20 cellular contexts compared by ENCODE assay signal in genomic region chr9:21796768-21797167, GRCh38. TPM values are rescaled to one million over a fixed set of nuclear protein-coding genes. Genes with fewer than 3 reads are reported as not detected.
DNase-seq lines count a peak whose midpoint lies in the region; ATAC-seq and TF ChIP-seq lines count a peak whose summit lies in the region.
"Had no signal": no experiment of that assay in that cellular context is flagged by ENCODE, and none has a peak within 500 bp of the region (broad histone marks: within the 10 kb centered on the region; RNA-seq: fewer than 3 reads in every experiment).

No MANE protein-coding gene starts in this region.

- no peak for TF ChIP-seq POLR2A in HCT116 (IDR thresholded peaks at IDR 0.05; ENCODE audit: borderline replicate concordance, extremely low read depth, insufficient read depth, insufficient read length)

- no peaks in the 10 kb centered on the region for H3K36me3 ChIP-seq in HCT116 (ENCODE audit: control insufficient read depth in 1 of 2, insufficient read depth in 2 of 2, low read length in 2 of 2)
- no peaks in the 10 kb centered on the region for H3K36me3 ChIP-seq in smooth muscle cell (ENCODE audit: low read depth)
- H3K36me3 ChIP-seq: lower lobe of right lung, vagina had no signal

- H3K79me2 ChIP-seq in HCT116 (ENCODE audit: insufficient read depth, low read length): peaks cover 10% of the 10 kb centered on the region
- H3K79me2 ChIP-seq in smooth muscle cell (ENCODE audit: low read depth): no peaks in the 10 kb centered on the region

- CTCF ChIA-PET in HCT116 (lab: Charles Lee): interaction anchor here (0.9 kb wide), 1 partner anchor 362 kb away, joined by 3 read pairs; no protein-coding TSS in a partner anchor

- H3F3A ChIP-seq in smooth muscle cell (ENCODE audit: low read depth): no peaks in the 10 kb centered on the region

- ATAC-seq in HCT116: peak; percentile 60
- ATAC-seq in GM21619 (IDR thresholded peaks at IDR 0.05; ENCODE audit: unreplicated experiment): no peak
- ATAC-seq: CD8-positive, alpha-beta T cell; GM12878; lower lobe of right lung; stimulated activated naive B cell treated with anti-CD40 and anti-IgM and Interleukin-4, amounts not matched to agents 10 μg/mL and 1 μg/mL and 100 μg/mL, for 72 hours had no signal

- DNase-seq in HCT116 (ENCODE audit: low read depth, low spot score) (no peak), amniotic stem cell (lab: John Stamatoyannopoulos, UW) (peak; percentile 9), fibroblast of the aortic adventitia (ENCODE audit: low read depth) (peak; percentile 47), smooth muscle cell (lab: John Stamatoyannopoulos, UW; ENCODE audit: unreplicated experiment) (no peak), SIG-M5 (lab: John Stamatoyannopoulos, UW) (no peak)
- no peak for DNase-seq in stimulated activated CD4-positive, alpha-beta T cell treated with anti-CD3 and anti-CD28 coated beads, Interleukin-4, amount 100 ng/mL, for 24 hours
- DNase-seq: activated B cell treated with CpG ODN at 0.5 μM for 24 hours; activated CD4-positive, alpha-beta T cell treated with anti-CD3 and anti-CD28 coated beads, Interleukin-2, amount 50 U/mL, for 4 hours; activated CD8-positive, alpha-beta memory T cell treated with anti-CD3 and anti-CD28 coated beads, Interleukin-2, amount 50 U/mL, for 48 hours; CD8-positive, alpha-beta T cell; lower lobe of right lung; NCI-H1417; NCI-H2107; small intestine; stimulated activated naive B cell treated with anti-CD40 and anti-IgM and Interleukin-4, amounts not matched to agents 10 μg/mL and 1 μg/mL and 100 μg/mL, for 72 hours; T-helper 9 cell had no signal

- peak overlapping the region; percentile 32 for H2AFZ ChIP-seq in HCT116 (ENCODE audit: low read depth, low read length, poor library complexity, severe bottlenecking)
- H2AFZ ChIP-seq in smooth muscle cell (ENCODE audit: low read depth): no peak overlapping the region

- TF ChIP-seq CTCF in HCT116 (IDR thresholded peaks at IDR 0.05 in 2 of 3, conservative IDR thresholded peaks at IDR 0.05 in 1 of 3; ENCODE audit: borderline replicate concordance in 1 of 3, insufficient read depth in 1 of 3, low read depth in 2 of 3, low read length in 2 of 3): no peak
- no peak for TF ChIP-seq CTCF in fibroblast of the aortic adventitia (IDR thresholded peaks at IDR 0.05; ENCODE audit: insufficient read depth, low read length)
- TF ChIP-seq CTCF in smooth muscle cell (IDR thresholded peaks at IDR 0.05; ENCODE audit: borderline replicate concordance, insufficient read depth, poor library complexity, severe bottlenecking): no peak

- H3K9me3 ChIP-seq in HCT116 (ENCODE audit: control insufficient read depth in 1 of 2, insufficient read depth in 1 of 2, low read depth in 1 of 2, low read length in 2 of 2): no peaks in the 10 kb centered on the region
- no peaks in the 10 kb centered on the region for H3K9me3 ChIP-seq in smooth muscle cell (replicated peaks; ENCODE audit: low read depth)
- H3K9me3 ChIP-seq: lower lobe of right lung, vagina had no signal

- H3K27me3 ChIP-seq in HCT116 (ENCODE audit: insufficient read depth, low read length) (no peaks in the 10 kb centered on the region), smooth muscle cell (ENCODE audit: low read depth) (peaks cover 39% of the 10 kb centered on the region)
- H3K27me3 ChIP-seq: vagina had no signal

- no peaks in the 10 kb centered on the region for H4K20me1 ChIP-seq in HCT116 (ENCODE audit: insufficient read depth)
- H4K20me1 ChIP-seq in smooth muscle cell (ENCODE audit: low read depth): no peaks in the 10 kb centered on the region

- TF ChIP-seq RAD21 in HCT116 (IDR thresholded peaks at IDR 0.05; ENCODE audit: low read depth): no peak

- H3K9ac ChIP-seq in HCT116 (ENCODE audit: low read length) (0 out of 2 replicates have a peak overlapping the region, but pooled peaks have one; percentile 6), smooth muscle cell (ENCODE audit: low read depth) (peak overlapping the region; percentile 20)

- no TSS peak for BruUV-seq in HCT116 (replicated peaks; lab: Mats Ljungman, UMichigan)

- H3K9me2 ChIP-seq in HCT116 (ENCODE audit: insufficient read depth): peaks cover 4% of the 10 kb centered on the region; the same call in 1 of the 2 replicates

- H3K4me1 ChIP-seq in HCT116 (ENCODE audit: control insufficient read depth in 1 of 2, insufficient read depth in 2 of 2, low read length in 2 of 2) (peaks cover 25 to 40% of the 10 kb centered on the region in 2 experiments), smooth muscle cell (ENCODE audit: low read depth) (no peaks in the 10 kb centered on the region)

- RAD21 ChIA-PET in HCT116 (lab: Charles Lee; ENCODE audit: low non-redundant PET in 1 of 2, low total read pairs in 2 of 2, uncharacterized antibody in 2 of 2, unreplicated experiment in 2 of 2): no interaction called here

- H3K4me3 ChIP-seq in HCT116 (replicated peaks in 1 of 2; ENCODE audit: low read depth in 1 of 2, low read length in 2 of 2) (no peak overlapping the region), fibroblast of the aortic adventitia (ENCODE audit: low read depth, low read length) (no peak overlapping the region), smooth muscle cell (no peak overlapping the region)
- H3K4me3 ChIP-seq: GM12878, lower lobe of right lung, vagina had no signal

- intact Hi-C loops in HCT116 (cut with micrococcal nuclease): loop anchor here (10.0 kb wide), 1 partner anchor 562 kb away; no protein-coding TSS in a partner anchor

- peak overlapping the region; percentile 44 for H3K4me2 ChIP-seq in HCT116 (ENCODE audit: low read length)
- H3K4me2 ChIP-seq in smooth muscle cell: no peak overlapping the region

- 54% methylated on average over 3 of the region's 3 CpGs for WGBS in smooth muscle cell (ENCODE audit: low lambda C conversion rate)

- H3K27ac ChIP-seq in HCT116 (ENCODE audit: low read depth, low read length) (peak overlapping the region; percentile 47; the same call in 1 of the 2 replicates), smooth muscle cell (ENCODE audit: low read depth) (peak overlapping the region; percentile 80)
- H3K27ac ChIP-seq: HL-60, lower lobe of right lung, vagina had no signal

- POLR2A ChIA-PET in HCT116 (lab: Charles Lee): no interaction called here

TF ChIP-seq in HCT116, 20 proteins besides CTCF, POLR2A, EP300 and RAD21:
- TF ChIP-seq POLR2AphosphoS5 (IDR thresholded peaks at IDR 0.05; ENCODE audit: low read depth, low read length) (no peak), SRF (IDR thresholded peaks at IDR 0.05; ENCODE audit: low read depth) (no peak), EZH2 (IDR thresholded peaks at IDR 0.05) (no peak), SP1 (IDR thresholded peaks at IDR 0.05; ENCODE audit: low read depth) (peak; percentile 28; the same call in 1 of the 2 replicates), MAX (IDR thresholded peaks at IDR 0.05) (0 out of 2 replicates have a peak, but pooled peaks have one; percentile 13), ZFX (IDR thresholded peaks at IDR 0.05) (no peak)

RNA-seq across cellular contexts. Expression of gene MTAP, which starts 5.7 kb away (rescaled TPM):
- total RNA-seq in HCT116 (2021; ENCODE audit: unreplicated experiment) (326 TPM), fibroblast of the aortic adventitia (ENCODE audit: low replicate concordance) (14.4 and 62.2 TPM in 2 replicates), smooth muscle cell (39.6 and 42.7 TPM in 2 replicates)
- 76.1 and 98.0 TPM in 2 replicates for polyA plus RNA-seq in HCT116 (2012)
- 19.1 and 26.1 TPM in 2 replicates for polyA plus RNA-seq in smooth muscle cell

Comparison
In these comparisons a context has a peak if more than half of its experiments do, and no peak if none do; other contexts are left out.
1. DNase-seq: peak in amniotic stem cell (single experiment) and fibroblast of the aortic adventitia (single experiment); none in HCT116 (single experiment), smooth muscle cell (single experiment), SIG-M5 (single experiment) and stimulated activated CD4-positive, alpha-beta T cell treated with anti-CD3 and anti-CD28 coated beads, Interleukin-4, amount 100 ng/mL, for 24 hours (single experiment).